ENCODE assay signal across 14 cellular contexts in the genomic region with DNA sequence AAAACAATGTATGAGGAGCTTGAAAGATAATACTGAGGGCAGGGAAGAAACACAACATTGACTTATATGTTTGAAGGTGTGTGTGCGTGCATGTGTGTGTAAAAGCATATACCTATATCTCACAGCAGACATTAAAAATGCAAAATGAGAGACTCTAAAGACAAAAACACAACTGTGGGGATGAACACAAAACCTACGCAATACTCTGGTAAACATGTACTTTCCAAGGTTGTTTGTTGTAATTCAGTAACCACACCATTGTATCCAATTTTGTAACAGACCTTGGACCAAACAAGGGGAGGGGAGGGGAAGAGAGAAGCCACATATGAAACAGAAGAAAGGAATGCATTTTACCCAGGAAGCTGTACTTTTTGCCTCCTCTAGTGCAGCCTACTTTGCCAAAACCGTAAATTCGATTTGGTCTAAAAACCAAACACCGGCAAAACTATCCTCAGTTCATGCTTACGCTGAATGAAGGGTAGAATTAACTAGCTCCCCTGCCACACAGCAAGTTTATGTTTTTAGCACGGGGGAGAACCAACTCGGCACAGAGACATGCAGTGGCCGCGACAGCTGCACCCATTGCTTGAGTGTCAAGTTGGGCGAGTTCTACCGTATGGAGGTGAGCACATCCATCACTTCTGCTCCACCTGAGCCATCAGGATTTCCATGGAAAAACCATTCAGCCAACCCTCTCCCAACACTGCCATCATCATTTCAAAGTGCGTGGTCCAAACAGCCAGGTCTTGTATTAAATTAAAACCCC.
A peak's percentile ranks its signal among the peaks of the same experiment; 100 is the strongest.
DNase-seq lines count a peak whose midpoint lies in the region; ATAC-seq and TF ChIP-seq lines count a peak whose summit lies in the region.
"Had no signal": no experiment of that assay in that cellular context is flagged by ENCODE, and none has a peak within 500 bp of the region (broad histone marks: within the 10 kb centered on the region; RNA-seq: fewer than 3 reads in every experiment).

No MANE protein-coding gene starts in this region.

- H3K36me3 ChIP-seq in rectal smooth muscle tissue (ENCODE audit: control insufficient read depth, insufficient read depth, low read length) = no peaks in the 10 kb centered on the region
- H3K36me3 ChIP-seq: SJCRH30 had no signal

- H3K27ac ChIP-seq in rectal smooth muscle tissue (ENCODE audit: low read depth, low read length) = peak overlapping the region; percentile 88
- H3K27ac ChIP-seq: epithelial cell of prostate, SJCRH30 had no signal

- no peaks in the 10 kb centered on the region for H3K27me3 ChIP-seq in rectal smooth muscle tissue (ENCODE audit: control insufficient read depth, insufficient read depth, low read length)
- H3K27me3 ChIP-seq: SJCRH30 had no signal

- peak; percentile 65 for DNase-seq in EH (ENCODE audit: low read depth)
- peak; percentile 94 for DNase-seq in fibroblast of peridontal ligament (ENCODE audit: extremely low read depth)
- no peak for DNase-seq in HPDE6-E6E7 (ENCODE audit: extremely low spot score)
- no peak for DNase-seq in GM19238 (ENCODE audit: insufficient read length, low spot score)
- no peak for DNase-seq in activated CD4-positive, CD25-positive, alpha-beta regulatory T cell treated with anti-CD3 and anti-CD28 coated beads, Interleukin-2, amount 50 U/mL, for 72 hours
- no peak for DNase-seq in RKO (ENCODE audit: low spot score)
- DNase-seq: activated T-cell treated with anti-CD3 and anti-CD28 coated beads for 4 hours; CD4-positive, CD25-positive, alpha-beta regulatory T cell; natural killer cell; NCI-H1694; SJCRH30 had no signal

- H3K9ac ChIP-seq in rectal smooth muscle tissue (ENCODE audit: low read length) = no peak overlapping the region

- peaks cover 32% of the 10 kb centered on the region for H3K4me1 ChIP-seq in rectal smooth muscle tissue (ENCODE audit: control insufficient read depth, insufficient read depth, low read length)

- ATAC-seq in SK-N-SH treated with all-trans-retinoic acid at 6 μM for 48 hours = peak; percentile 74
- ATAC-seq: natural killer cell had no signal

- H3K4me3 ChIP-seq in rectal smooth muscle tissue (ENCODE audit: low read length) = no peak overlapping the region
- H3K4me3 ChIP-seq: SJCRH30 had no signal

TF ChIP-seq in SK-N-SH treated with all-trans-retinoic acid at 6 μM for 48 hours, 23 proteins besides CTCF, POLR2A, EP300 and RAD21:
- no peak for TF ChIP-seq ZNF8 (CRISPR knock-in tag; IDR thresholded peaks at IDR 0.05)
- TF ChIP-seq, protein P1, sequence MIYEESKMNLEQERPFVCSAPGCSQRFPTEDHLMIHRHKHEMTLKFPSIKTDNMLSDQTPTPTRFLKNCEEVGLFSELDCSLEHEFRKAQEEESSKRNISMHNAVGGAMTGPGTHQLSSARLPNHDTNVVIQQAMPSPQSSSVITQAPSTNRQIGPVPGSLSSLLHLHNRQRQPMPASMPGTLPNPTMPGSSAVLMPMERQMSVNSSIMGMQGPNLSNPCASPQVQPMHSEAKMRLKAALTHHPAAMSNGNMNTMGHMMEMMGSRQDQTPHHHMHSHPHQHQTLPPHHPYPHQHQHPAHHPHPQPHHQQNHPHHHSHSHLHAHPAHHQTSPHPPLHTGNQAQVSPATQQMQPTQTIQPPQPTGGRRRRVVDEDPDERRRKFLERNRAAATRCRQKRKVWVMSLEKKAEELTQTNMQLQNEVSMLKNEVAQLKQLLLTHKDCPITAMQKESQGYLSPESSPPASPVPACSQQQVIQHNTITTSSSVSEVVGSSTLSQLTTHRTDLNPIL (CRISPR knock-in tag; IDR thresholded peaks at IDR 0.05; ENCODE audit: low read depth) = no peak
- no peak for TF ChIP-seq OSR1 (CRISPR knock-in tag; IDR thresholded peaks at IDR 0.05)
- no peak for TF ChIP-seq ZNF565 (CRISPR knock-in tag; conservative IDR thresholded peaks at IDR 0.05; ENCODE audit: low read depth)
- TF ChIP-seq PPARA (CRISPR knock-in tag; IDR thresholded peaks at IDR 0.05; ENCODE audit: borderline replicate concordance) = no peak
- TF ChIP-seq ZC3H10 (CRISPR knock-in tag; IDR thresholded peaks at IDR 0.05) = no peak
- TF ChIP-seq, protein P2, sequence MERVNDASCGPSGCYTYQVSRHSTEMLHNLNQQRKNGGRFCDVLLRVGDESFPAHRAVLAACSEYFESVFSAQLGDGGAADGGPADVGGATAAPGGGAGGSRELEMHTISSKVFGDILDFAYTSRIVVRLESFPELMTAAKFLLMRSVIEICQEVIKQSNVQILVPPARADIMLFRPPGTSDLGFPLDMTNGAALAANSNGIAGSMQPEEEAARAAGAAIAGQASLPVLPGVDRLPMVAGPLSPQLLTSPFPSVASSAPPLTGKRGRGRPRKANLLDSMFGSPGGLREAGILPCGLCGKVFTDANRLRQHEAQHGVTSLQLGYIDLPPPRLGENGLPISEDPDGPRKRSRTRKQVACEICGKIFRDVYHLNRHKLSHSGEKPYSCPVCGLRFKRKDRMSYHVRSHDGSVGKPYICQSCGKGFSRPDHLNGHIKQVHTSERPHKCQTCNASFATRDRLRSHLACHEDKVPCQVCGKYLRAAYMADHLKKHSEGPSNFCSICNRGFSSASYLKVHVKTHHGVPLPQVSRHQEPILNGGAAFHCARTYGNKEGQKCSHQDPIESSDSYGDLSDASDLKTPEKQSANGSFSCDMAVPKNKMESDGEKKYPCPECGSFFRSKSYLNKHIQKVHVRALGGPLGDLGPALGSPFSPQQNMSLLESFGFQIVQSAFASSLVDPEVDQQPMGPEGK (CRISPR knock-in tag; IDR thresholded peaks at IDR 0.05; ENCODE audit: borderline replicate concordance) = no peak

Comparison
In these comparisons a context has a peak if more than half of its experiments do, and no peak if none do; other contexts are left out.
1. DNase-seq: peak in EH (single experiment) and fibroblast of peridontal ligament (single experiment); none in HPDE6-E6E7 (single experiment), GM19238 (single experiment), activated CD4-positive, CD25-positive, alpha-beta regulatory T cell treated with anti-CD3 and anti-CD28 coated beads, Interleukin-2, amount 50 U/mL, for 72 hours (single experiment) and RKO (single experiment).